Comparison of ENCODE assay signal across 12 cellular contexts in genomic region chr4:83261307-83261706, GRCh38. TPM values are rescaled to one million over a fixed set of nuclear protein-coding genes. Genes with fewer than 3 reads are reported as not detected.
DNase-seq lines count a peak whose midpoint lies in the region; ATAC-seq, FAIRE-seq and TF ChIP-seq lines count a peak whose summit lies in the region.
"Had no signal": no experiment of that assay in that cellular context is flagged by ENCODE, and none has a peak within 500 bp of the region (broad histone marks: within the 10 kb centered on the region; RNA-seq: fewer than 3 reads in every experiment).

No MANE protein-coding gene starts in this region.

- H3K4me1 ChIP-seq in body of pancreas, result peaks cover 15% of the 10 kb centered on the region
- peaks cover 7% of the 10 kb centered on the region for H3K4me1 ChIP-seq in mesenchymal stem cell (ENCODE audit: control insufficient read depth, insufficient read depth, low read depth, low read length)
- H3K4me1 ChIP-seq in pancreas, result peaks cover 0 to 3% (median 0%) of the 10 kb centered on the region in 3 donors
- peaks cover 4 to 19% (median 8%) of the 10 kb centered on the region in 4 donors for H3K4me1 ChIP-seq in stomach

- H3K27ac ChIP-seq in body of pancreas (no peak overlapping the region), mesenchymal stem cell (ENCODE audit: low read length, poor library complexity, severe bottlenecking) (no peak overlapping the region), pancreas (no peak overlapping the region), stomach (peak overlapping the region in 2 of 5 donors; percentile 1 to 15)

- peak; percentile 79 for ATAC-seq in body of pancreas
- ATAC-seq in pancreas, result peak; percentile 49 to 88 (median 79)
- ATAC-seq in GM18873 (IDR thresholded peaks at IDR 0.05; ENCODE audit: low FRiP score, unreplicated experiment), result no peak

- no peak overlapping the region for H2BK12ac ChIP-seq in mesenchymal stem cell (ENCODE audit: low read length in 2 of 2)

- no peaks in the 10 kb centered on the region for H3K79me1 ChIP-seq in mesenchymal stem cell (replicated peaks; ENCODE audit: low read length, poor library complexity, severe bottlenecking)

- no peak overlapping the region for H3K4ac ChIP-seq in mesenchymal stem cell (ENCODE audit: low read depth in 1 of 2, low read length in 2 of 2)

- TF ChIP-seq CTCF in body of pancreas (IDR thresholded peaks at IDR 0.05) (peak in 1 of 7 experiments; percentile 22), pancreas (IDR thresholded peaks at IDR 0.05) (no peak), stomach (IDR thresholded peaks at IDR 0.05) (no peak)

- intact Hi-C loops in body of pancreas (cut with DNase I), result loop anchor here (10.0 kb wide), 1 partner anchor 807 kb away; no protein-coding TSS in a partner anchor
- intact Hi-C loops in pancreas (cut with DNase I), result loop anchor here in 1 of 3 donors (5.0 kb wide), 1 partner anchor 189 kb away; no protein-coding TSS in a partner anchor
- intact Hi-C loops in stomach (cut with DNase I; ENCODE audit: low total_unique reads), result no loop called here

- H2AK5ac ChIP-seq in mesenchymal stem cell (ENCODE audit: low read length, severe bottlenecking), result peak overlapping the region; percentile 21

- no peak for TF ChIP-seq EP300 in stomach (IDR thresholded peaks at IDR 0.05)

- no peak for TF ChIP-seq POLR2A in body of pancreas (IDR thresholded peaks at IDR 0.05)
- TF ChIP-seq POLR2A in stomach (IDR thresholded peaks at IDR 0.05), result no peak

- no peaks in the 10 kb centered on the region for H3K27me3 ChIP-seq in body of pancreas
- H3K27me3 ChIP-seq in mesenchymal stem cell (ENCODE audit: control insufficient read depth in 1 of 2, insufficient read depth in 1 of 2, low read length in 2 of 2), result no peaks in the 10 kb centered on the region
- H3K27me3 ChIP-seq in pancreas, result no peaks in the 10 kb centered on the region
- no peaks in the 10 kb centered on the region for H3K27me3 ChIP-seq in stomach

- H4K8ac ChIP-seq in mesenchymal stem cell (ENCODE audit: low read length), result no peak overlapping the region

- H2AFZ ChIP-seq in mesenchymal stem cell (ENCODE audit: low read depth, low read length), result no peak overlapping the region
- H2AFZ ChIP-seq: GM23338 had no signal

- H3K36me3 ChIP-seq in body of pancreas (replicated peaks in 1 of 2; ENCODE audit: insufficient read depth in 1 of 2, low read depth in 2 of 2) (no peaks in the 10 kb centered on the region), mesenchymal stem cell (ENCODE audit: control insufficient read depth in 1 of 2, insufficient read depth in 2 of 2, low read depth in 1 of 2, low read length in 2 of 2) (peaks cover 0 to 17% of the 10 kb centered on the region in 2 experiments), pancreas (no peaks in the 10 kb centered on the region), stomach (peaks cover 0 to 29% (median 15%) of the 10 kb centered on the region in 4 donors)

- no peak overlapping the region for H2BK15ac ChIP-seq in mesenchymal stem cell (ENCODE audit: low read depth, poor library complexity, severe bottlenecking)

- H3K23ac ChIP-seq in mesenchymal stem cell (ENCODE audit: low read length in 2 of 2), result no peak overlapping the region

- H2BK120ac ChIP-seq in mesenchymal stem cell (ENCODE audit: low read depth, low read length), result no peak overlapping the region

- H3K9ac ChIP-seq in mesenchymal stem cell (ENCODE audit: low read length), result no peak overlapping the region

- FAIRE-seq in pancreas (lab: Jason Lieb, UNC), result no peak
- FAIRE-seq: GM12878 had no signal

- H4K91ac ChIP-seq in mesenchymal stem cell (ENCODE audit: low read length), result no peak overlapping the region

- no peak overlapping the region for H3K14ac ChIP-seq in mesenchymal stem cell (ENCODE audit: low read length in 2 of 2)

- no peak overlapping the region for H3K18ac ChIP-seq in mesenchymal stem cell (ENCODE audit: low read depth in 1 of 2, low read length in 2 of 2)

- H3K9me3 ChIP-seq in body of pancreas, result no peaks in the 10 kb centered on the region
- H3K9me3 ChIP-seq in mesenchymal stem cell (ENCODE audit: control insufficient read depth, low read length), result no peaks in the 10 kb centered on the region
- H3K9me3 ChIP-seq in pancreas, result no peaks in the 10 kb centered on the region
- no peaks in the 10 kb centered on the region for H3K9me3 ChIP-seq in stomach

- peak; percentile 35 to 67 (median 52) for DNase-seq in body of pancreas
- DNase-seq in mesenchymal stem cell, result no peak
- DNase-seq in pancreas, result peak in 3 of 6 donors; percentile 24 to 40 (median 34)
- DNase-seq in SHP77 (lab: John Stamatoyannopoulos, UW), result no peak
- DNase-seq in stomach, result no peak
- DNase-seq in DMS79 treated with DMSO at 0.1 percent for 48 hours (lab: John Stamatoyannopoulos, UW), result no peak
- DNase-seq: Calu3; CD4-positive, alpha-beta T cell; H7 had no signal

- no peak overlapping the region for H3K4me2 ChIP-seq in mesenchymal stem cell (ENCODE audit: low read length, poor library complexity, severe bottlenecking)
- H3K4me2 ChIP-seq: GM23338 had no signal

- H3K4me3 ChIP-seq in body of pancreas, result no peak overlapping the region
- H3K4me3 ChIP-seq in mesenchymal stem cell (ENCODE audit: insufficient read depth in 1 of 2, low read depth in 1 of 2, low read length in 2 of 2), result no peak overlapping the region
- H3K4me3 ChIP-seq in pancreas, result no peak overlapping the region
- no peak overlapping the region for H3K4me3 ChIP-seq in stomach
- H3K4me3 ChIP-seq: GM12878, GM23338 had no signal

- no peak overlapping the region for H2BK5ac ChIP-seq in mesenchymal stem cell (ENCODE audit: low read depth, low read length, poor library complexity, severe bottlenecking)

- WGBS in body of pancreas, 2 donors, result 37 to 51% methylated on average over 5 of the region's 5 CpGs
- 97% methylated on average over 5 of the region's 5 CpGs for WGBS in mesenchymal stem cell
- WGBS in pancreas, 2 donors, result 43 to 46% methylated on average over 5 of the region's 5 CpGs
- 64 to 76% (median 65%) methylated on average over 5 of the region's 5 CpGs for WGBS in stomach, 5 donors

RNA-seq across cellular contexts. Expression of gene COQ2, which starts 23.3 kb away (rescaled TPM):
- 1 to 10 TPM; 2.1 to 4.6 TPM for total RNA-seq in body of pancreas
- 11.2 TPM for polyA plus RNA-seq in mesenchymal stem cell (2013, experiment 1 of 2)
- polyA plus RNA-seq in mesenchymal stem cell (2013, experiment 2 of 2), result 11.6 TPM
- total RNA-seq in pancreas, result 1 to 10 TPM; 2.8 to 5.4 (median 3.9) TPM
- 1 to 10 TPM; 2.9 to 5.0 TPM for polyA plus RNA-seq in pancreas
- total RNA-seq in stomach, result 10 to 100 TPM in 1 of 5 donors, 1 to 10 TPM in 4; 1.8 to 10.1 (median 9.1) TPM
- polyA plus RNA-seq in stomach, result 1 to 10 TPM; 2.9 to 7.1 (median 5.1) TPM

Comparison
In these comparisons a context has a peak if more than half of its experiments do, and no peak if none do; other contexts are left out.
1. DNase-seq: peak in body of pancreas (4 of 4); none in mesenchymal stem cell (single experiment), SHP77 (0 of 2), stomach (single experiment) and DMS79 treated with DMSO at 0.1 percent for 48 hours (single experiment).